Comparison of ENCODE assay signal across 13 cellular contexts in genomic region chr9:78144663-78145377, GRCh38.
A peak's percentile ranks its signal among the peaks of the same experiment; 100 is the strongest.
DNase-seq lines count a peak whose midpoint lies in the region; ATAC-seq and TF ChIP-seq lines count a peak whose summit lies in the region.
"Had no signal": no experiment of that assay in that cellular context is flagged by ENCODE, and none has a peak within 500 bp of the region (broad histone marks: within the 10 kb centered on the region; RNA-seq: fewer than 3 reads in every experiment).

No MANE protein-coding gene starts in this region.

- ATAC-seq in HG02884 (IDR thresholded peaks at IDR 0.05; ENCODE audit: unreplicated experiment), result peak; percentile 70
- peak; percentile 42 to 57 for ATAC-seq in lower lobe of right lung
- no peak for ATAC-seq in GM19397 (IDR thresholded peaks at IDR 0.05; ENCODE audit: unreplicated experiment)
- ATAC-seq: K562, left cardiac atrium had no signal

- no peaks in the 10 kb centered on the region for H3K27me3 ChIP-seq in BLaER1
- no peaks in the 10 kb centered on the region for H3K27me3 ChIP-seq in lower lobe of right lung (ENCODE audit: low read depth)
- no peaks in the 10 kb centered on the region for H3K27me3 ChIP-seq in hepatocyte

- TF ChIP-seq CTCF in lower lobe of right lung (IDR thresholded peaks at IDR 0.05) (no peak), hepatocyte (IDR thresholded peaks at IDR 0.05; ENCODE audit: poor library complexity) (no peak), lower leg skin (IDR thresholded peaks at IDR 0.05) (no peak)

- TF ChIP-seq POLR2A in lower leg skin (IDR thresholded peaks at IDR 0.05), result no peak

- H3K9ac ChIP-seq in BLaER1, result no peak overlapping the region

- no peak overlapping the region for H2AFZ ChIP-seq in hepatocyte

- H3K4me1 ChIP-seq in BLaER1, result peaks cover 15% of the 10 kb centered on the region
- H3K4me1 ChIP-seq in lower lobe of right lung, result no peaks in the 10 kb centered on the region
- peaks cover 12% of the 10 kb centered on the region for H3K4me1 ChIP-seq in hepatocyte (ENCODE audit: insufficient read depth)

- H3K4me2 ChIP-seq in BLaER1, result peak overlapping the region; percentile 36
- no peak overlapping the region for H3K4me2 ChIP-seq in hepatocyte

- intact Hi-C loops in lower lobe of right lung (cut with DNase I) (no loop called here), lower leg skin (cut with DNase I; ENCODE audit: low total_unique reads) (no loop called here)

- DNase-seq in SIG-M5 (lab: John Stamatoyannopoulos, UW), result peak; percentile 20
- DNase-seq in lower lobe of right lung, result no peak
- no peak for DNase-seq in hepatocyte (ENCODE audit: low spot score)
- DNase-seq in SW480 (ENCODE audit: low spot score), result no peak
- no peak for DNase-seq in lower leg skin (ENCODE audit: low spot score in 2 of 2)
- DNase-seq: activated T-cell treated with anti-CD3 and anti-CD28 coated beads, Interleukin-2, amount 50 U/mL, for 48 hours; H7; left cardiac atrium; small intestine had no signal

- no peak overlapping the region for H3K4me3 ChIP-seq in BLaER1
- H3K4me3 ChIP-seq in lower lobe of right lung, result no peak overlapping the region
- H3K4me3 ChIP-seq in hepatocyte, result no peak overlapping the region
- no peak overlapping the region for H3K4me3 ChIP-seq in lower leg skin (ENCODE audit: low read depth, poor library complexity, severe bottlenecking)
- H3K4me3 ChIP-seq: K562 had no signal

- H4K20me1 ChIP-seq in BLaER1 (no peaks in the 10 kb centered on the region), hepatocyte (ENCODE audit: insufficient read depth, poor library complexity, severe bottlenecking) (no peaks in the 10 kb centered on the region)

- no peaks in the 10 kb centered on the region for H3K79me2 ChIP-seq in hepatocyte

- H3K9me3 ChIP-seq in BLaER1, result peaks cover 38% of the 10 kb centered on the region
- no peaks in the 10 kb centered on the region for H3K9me3 ChIP-seq in lower lobe of right lung
- peaks cover 5% of the 10 kb centered on the region for H3K9me3 ChIP-seq in hepatocyte (ENCODE audit: low read depth)

- no peaks in the 10 kb centered on the region for H3K9me2 ChIP-seq in hepatocyte (replicated peaks; ENCODE audit: insufficient read depth)

- H3K27ac ChIP-seq in BLaER1, result no peak overlapping the region
- no peak overlapping the region for H3K27ac ChIP-seq in lower lobe of right lung
- no peak overlapping the region for H3K27ac ChIP-seq in hepatocyte

- 84% methylated on average over 3 of the region's 3 CpGs for WGBS in hepatocyte (ENCODE audit: low lambda C conversion rate, missing lambda C conversion rate)
- WGBS in lower leg skin, 2 donors, result 56 to 57% methylated on average over 3 of the region's 3 CpGs

- H3K36me3 ChIP-seq in BLaER1 (no peaks in the 10 kb centered on the region), lower lobe of right lung (no peaks in the 10 kb centered on the region), hepatocyte (replicated peaks; ENCODE audit: insufficient read depth, low read depth) (no peaks in the 10 kb centered on the region)
